31 cellular contexts compared by ENCODE assay signal in genomic region chr3:196072313-196072712, GRCh38.
"Had no signal": no experiment of that assay in that cellular context is flagged by ENCODE, and none has a peak within 500 bp of the region (broad histone marks: within the 10 kb centered on the region; RNA-seq: fewer than 3 reads in every experiment).

No MANE protein-coding gene starts in this region.

- H3K27me3 ChIP-seq: ascending aorta, cardiac muscle cell, colonic mucosa, esophagus squamous epithelium, left lung, right atrium auricular region, suprapubic skin, tibial artery, upper lobe of right lung had no signal

- H3K9me3 Mint-ChIP-seq: activated CD4-positive, alpha-beta memory T cell treated with anti-CD3 and anti-CD28 coated beads, Interleukin-2, amount 10 ng/mL, durations not matched to agents 7 days and 5 days; activated CD4-positive, alpha-beta T cell treated with anti-CD3 and anti-CD28 coated beads, Interleukin-2, amount 10 ng/mL, durations not matched to agents 7 days and 5 days; activated T-helper 17 cell treated with anti-CD3 and anti-CD28 coated beads, Interleukin-2, amount 50 U/mL, for 72 hours; brain; naive thymus-derived CD8-positive, alpha-beta T cell; neural crest cell; WTC11 had no signal

- H3K27ac Mint-ChIP-seq: activated CD4-positive, alpha-beta memory T cell treated with anti-CD3 and anti-CD28 coated beads, Interleukin-2, amount 10 ng/mL, durations not matched to agents 7 days and 5 days; activated CD4-positive, alpha-beta T cell treated with anti-CD3 and anti-CD28 coated beads, Interleukin-2, amount 10 ng/mL, durations not matched to agents 7 days and 5 days; activated CD8-positive, alpha-beta memory T cell treated with anti-CD3 and anti-CD28 coated beads, Interleukin-2, amount 10 ng/mL, durations not matched to agents 7 days and 5 days; activated naive CD8-positive, alpha-beta T cell; activated T-helper 17 cell treated with anti-CD3 and anti-CD28 coated beads, Interleukin-2, amount 50 U/mL, for 72 hours; brain; WTC11 had no signal

- FAIRE-seq: endometrium, frontal cortex had no signal

- H3K4me1 ChIP-seq: ascending aorta, colonic mucosa, left lung, lower lobe of right lung, tibial artery, upper lobe of right lung had no signal

- H3K4me3 Mint-ChIP-seq: activated CD4-positive, alpha-beta memory T cell treated with anti-CD3 and anti-CD28 coated beads, Interleukin-2, amount 10 ng/mL, durations not matched to agents 7 days and 5 days; activated CD4-positive, alpha-beta T cell treated with anti-CD3 and anti-CD28 coated beads, Interleukin-2, amount 10 ng/mL, durations not matched to agents 7 days and 5 days; activated CD8-positive, alpha-beta memory T cell treated with anti-CD3 and anti-CD28 coated beads, Interleukin-2, amount 10 ng/mL, durations not matched to agents 7 days and 5 days; activated naive CD8-positive, alpha-beta T cell; activated T-helper 17 cell treated with anti-CD3 and anti-CD28 coated beads, Interleukin-2, amount 50 U/mL, for 72 hours; brain; naive thymus-derived CD8-positive, alpha-beta T cell; neural crest cell; WTC11 had no signal

- ATAC-seq: activated T-helper 17 cell treated with anti-CD3 and anti-CD28 coated beads, Interleukin-2, amount 50 U/mL, for 72 hours; upper lobe of right lung had no signal

- H3K4me1 Mint-ChIP-seq: neural crest cell had no signal

- DNase-seq: activated CD4-positive, alpha-beta memory T cell treated with anti-CD3 and anti-CD28 coated beads, Interleukin-2, amount 10 ng/mL, durations not matched to agents 7 days and 5 days; activated CD4-positive, alpha-beta T cell treated with anti-CD3 and anti-CD28 coated beads for 1 hour; activated CD4-positive, alpha-beta T cell treated with anti-CD3 and anti-CD28 coated beads, Interleukin-2, amount 10 ng/mL, durations not matched to agents 7 days and 5 days; activated CD8-positive, alpha-beta memory T cell treated with anti-CD3 and anti-CD28 coated beads, Interleukin-2, amount 10 ng/mL, durations not matched to agents 7 days and 5 days; cerebellar nuclear complex; colonic mucosa; effector CD8-positive, alpha-beta T cell; esophagus squamous epithelium; kidney glomerular epithelial cell; left lung; lower lobe of right lung; mesenchymal stem cell; naive thymus-derived CD8-positive, alpha-beta T cell; nucleus accumbens; stimulated activated CD4-positive, alpha-beta T cell treated with anti-CD3 and anti-CD28 coated beads, Interleukin-1b, Interleukin-23, amount 100 ng/mL, for 48 hours; stimulated activated naive CD4-positive, alpha-beta T cell; T-helper 2 cell; tibial artery had no signal

- H3K27me3 Mint-ChIP-seq: activated CD4-positive, alpha-beta memory T cell treated with anti-CD3 and anti-CD28 coated beads, Interleukin-2, amount 10 ng/mL, durations not matched to agents 7 days and 5 days; activated CD4-positive, alpha-beta T cell treated with anti-CD3 and anti-CD28 coated beads, Interleukin-2, amount 10 ng/mL, durations not matched to agents 7 days and 5 days; activated CD8-positive, alpha-beta memory T cell treated with anti-CD3 and anti-CD28 coated beads, Interleukin-2, amount 10 ng/mL, durations not matched to agents 7 days and 5 days; activated naive CD8-positive, alpha-beta T cell; activated T-helper 17 cell treated with anti-CD3 and anti-CD28 coated beads, Interleukin-2, amount 50 U/mL, for 72 hours; brain; naive thymus-derived CD8-positive, alpha-beta T cell had no signal

- H3K27ac ChIP-seq: ascending aorta, cardiac muscle cell, colonic mucosa, epithelial cell of prostate, esophagus squamous epithelium, left lung, lower lobe of right lung, suprapubic skin, tibial artery, upper lobe of right lung had no signal
